ENCODE assay signal across 8 cellular contexts in the genomic region with DNA sequence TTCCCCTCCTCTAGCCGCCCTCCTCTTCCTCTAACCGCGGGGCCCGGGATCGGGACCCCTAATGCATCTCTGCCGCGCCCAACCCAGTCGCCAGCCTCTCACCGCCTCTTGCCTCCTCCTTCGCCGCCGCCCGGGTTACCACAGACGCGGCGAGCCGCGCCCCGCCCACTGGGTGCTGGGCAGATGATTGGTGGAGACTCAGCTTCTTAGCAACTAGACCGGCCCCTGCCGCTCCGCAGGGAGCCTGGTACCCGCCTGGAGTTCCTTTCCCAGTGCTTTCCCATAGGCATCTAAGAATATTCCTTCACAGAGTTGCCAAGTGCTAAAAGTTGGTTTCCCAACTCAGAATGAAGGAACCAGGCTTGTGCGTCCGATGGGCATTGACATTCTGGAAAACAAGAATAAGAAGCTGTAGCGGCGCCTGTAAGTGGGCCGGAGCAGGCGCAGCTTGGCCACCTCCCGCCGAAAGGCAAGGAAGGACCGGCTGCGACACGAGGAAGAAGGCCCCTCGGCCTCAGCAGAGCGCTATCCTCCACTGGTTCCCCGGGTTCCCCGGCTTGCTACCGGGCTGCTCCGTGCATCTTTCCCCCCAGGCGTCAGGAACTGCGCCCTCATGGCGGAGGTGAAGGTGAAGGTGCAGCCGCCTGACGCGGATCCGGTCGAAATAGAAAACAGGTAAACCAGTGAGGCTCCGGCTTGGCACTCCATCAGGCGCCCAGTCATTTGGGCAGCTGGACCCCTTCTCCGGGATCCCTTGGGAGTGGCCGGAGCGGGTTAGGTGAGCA. TPM values are rescaled to one million over a fixed set of nuclear protein-coding genes. Genes with fewer than 3 reads are reported as not detected.
DNase-seq lines count a peak whose midpoint lies in the region; ATAC-seq, FAIRE-seq and TF ChIP-seq lines count a peak whose summit lies in the region.

Gene DZANK1, minus strand, starts transcription at position 137 of the 785 bp plus-strand sequence. CDS start 1,672 bp downstream, outside the sequence.
A gene with protein sequence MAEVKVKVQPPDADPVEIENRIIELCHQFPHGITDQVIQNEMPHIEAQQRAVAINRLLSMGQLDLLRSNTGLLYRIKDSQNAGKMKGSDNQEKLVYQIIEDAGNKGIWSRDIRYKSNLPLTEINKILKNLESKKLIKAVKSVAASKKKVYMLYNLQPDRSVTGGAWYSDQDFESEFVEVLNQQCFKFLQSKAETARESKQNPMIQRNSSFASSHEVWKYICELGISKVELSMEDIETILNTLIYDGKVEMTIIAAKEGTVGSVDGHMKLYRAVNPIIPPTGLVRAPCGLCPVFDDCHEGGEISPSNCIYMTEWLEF (plus strand): TSS at position 497 of the 785 bp plus-strand sequence. CDS start 117 bp downstream, at position 614.

- peaks cover 29% of the 10 kb centered on the region for H3K4me1 Mint-ChIP-seq in mesothelial cell of epicardium

- no peak for TF ChIP-seq CTCF in OCI-LY1 (IDR thresholded peaks at IDR 0.05; ENCODE audit: low read length)
- TF ChIP-seq CTCF in endothelial cell of umbilical vein (IDR thresholded peaks at IDR 0.05; ENCODE audit: extremely low read depth in 1 of 2, insufficient read depth in 1 of 2, low read depth in 1 of 2, low read length in 2 of 2), result no peak
- no peak for TF ChIP-seq CTCF in mesothelial cell of epicardium (IDR thresholded peaks at IDR 0.05; ENCODE audit: unreplicated experiment)

- POLR2A ChIA-PET in endothelial cell of umbilical vein (lab: Charles Lee), result interaction anchor here (0.6 to 1.2 kb wide), 2 partner anchors 33 to 40 kb away, joined by 5 to 8 read pairs; partner anchors contain the start of gene SEC23B

- H3K4me1 ChIP-seq in OCI-LY1 (ENCODE audit: insufficient read depth, low read length, severe bottlenecking) (peaks cover 19% of the 10 kb centered on the region), endothelial cell of umbilical vein (ENCODE audit: control insufficient read depth, extremely low read depth, insufficient read depth, low read length) (peaks cover 13% of the 10 kb centered on the region)

- no peaks in the 10 kb centered on the region for H3K9me1 ChIP-seq in endothelial cell of umbilical vein (replicated peaks; ENCODE audit: control insufficient read depth, extremely low read depth, insufficient read depth, low read length)

- H3K4me3 ChIP-seq in OCI-LY1 (ENCODE audit: low read depth, low read length, poor library complexity, severe bottlenecking) (peak within 1 kb of the TSS; percentile 90), endothelial cell of umbilical vein (replicated peaks in 1 of 3; ENCODE audit: insufficient read depth in 1 of 3, low read depth in 1 of 3, low read length in 3 of 3) (peak within 1 kb of the TSS; percentile 72 to 99 (median 99))

- no peaks in the 10 kb centered on the region for H3K9me2 ChIP-seq in OCI-LY1 (ENCODE audit: low read depth, low read length)

- H3K4me2 ChIP-seq in OCI-LY1 (ENCODE audit: low read length) (peak within 1 kb of the TSS; percentile 99), endothelial cell of umbilical vein (ENCODE audit: insufficient read depth, low read length) (peak within 1 kb of the TSS; percentile 94)

- BruUV-seq in endothelial cell of umbilical vein (replicated peaks; lab: Mats Ljungman, UMichigan), result no TSS peak

- H4K20me1 ChIP-seq in OCI-LY1 (ENCODE audit: insufficient read depth, low read length), result no peaks in the 10 kb centered on the region
- H4K20me1 ChIP-seq in endothelial cell of umbilical vein (replicated peaks; ENCODE audit: control insufficient read depth, extremely low read depth, insufficient read depth, low read length), result no peaks in the 10 kb centered on the region

- H2AFZ ChIP-seq in OCI-LY1 (ENCODE audit: low read length) (peak within 1 kb of the TSS; percentile 37; the same call in 1 of the 2 replicates), endothelial cell of umbilical vein (ENCODE audit: low read depth, low read length) (peak within 1 kb of the TSS; percentile 96)

- peak; percentile 34 for TF ChIP-seq POLR2A in endothelial cell of umbilical vein (IDR thresholded peaks at IDR 0.05; ENCODE audit: low read depth, low read length)

- H3K27ac ChIP-seq in OCI-LY1 (ENCODE audit: low read depth, low read length, poor library complexity, severe bottlenecking), result no peak within 1 kb of the TSS
- peak within 1 kb of the TSS; percentile 93 for H3K27ac ChIP-seq in endothelial cell of umbilical vein (ENCODE audit: insufficient read depth, low read depth, low read length)

- H3K36me3 ChIP-seq in OCI-LY1 (ENCODE audit: insufficient read depth, low read length) (peaks cover 7% of the 10 kb centered on the region; the same call in 1 of the 2 replicates), endothelial cell of umbilical vein (ENCODE audit: control insufficient read depth in 2 of 2, extremely low read depth in 1 of 2, insufficient read depth in 2 of 2, low read length in 2 of 2) (peaks cover 0 to 3% of the 10 kb centered on the region in 2 experiments)

- peak within 1 kb of the TSS; percentile 99 for H3K4me3 Mint-ChIP-seq in mesothelial cell of epicardium

- H3K9me3 ChIP-seq in OCI-LY1 (ENCODE audit: low read length), result no peaks in the 10 kb centered on the region
- H3K9me3 ChIP-seq in endothelial cell of umbilical vein (replicated peaks; ENCODE audit: control insufficient read depth, insufficient read depth, low read length), result no peaks in the 10 kb centered on the region

- peak within 1 kb of the TSS; percentile 100 for H3K27ac Mint-ChIP-seq in mesothelial cell of epicardium

- DNase-seq in DMS 273 (lab: John Stamatoyannopoulos, UW; ENCODE audit: unreplicated experiment) (peak; percentile 99), HuH-7 (ENCODE audit: low spot score) (peak; percentile 99), activated T-cell treated with anti-CD3 and anti-CD28 coated beads for 1 hour (ENCODE audit: low read depth) (peak; percentile 89), endothelial cell of umbilical vein (ENCODE audit: low read depth, low spot score) (peak; percentile 96), mesothelial cell of epicardium (ENCODE audit: low spot score in 2 of 2, unreplicated experiment in 2 of 2) (peak; percentile 90 to 95)
- DNase-seq in stimulated activated CD8-positive, alpha-beta memory T cell treated with anti-CD3 and anti-CD28 coated beads, Interleukin-15, amount 100 ng/mL, for 4 hours (ENCODE audit: low read depth in 2 of 2), result peak; percentile 81 to 87

- H3K27me3 ChIP-seq in OCI-LY1 (ENCODE audit: insufficient read depth, low read length), result no peaks in the 10 kb centered on the region
- no peaks in the 10 kb centered on the region for H3K27me3 ChIP-seq in endothelial cell of umbilical vein (ENCODE audit: control insufficient read depth in 2 of 2, insufficient read depth in 2 of 2, low read length in 2 of 2)

- H3K79me2 ChIP-seq in OCI-LY1 (ENCODE audit: insufficient read depth, low read length) (peaks cover 13% of the 10 kb centered on the region), endothelial cell of umbilical vein (ENCODE audit: control insufficient read depth, insufficient read depth, low read length) (peaks cover 32% of the 10 kb centered on the region)

- H3F3A ChIP-seq in OCI-LY1 (ENCODE audit: insufficient read depth, low read length), result no peaks in the 10 kb centered on the region

- intact Hi-C loops in endothelial cell of umbilical vein (cut with micrococcal nuclease), result loop anchor here (1.0 to 5.0 kb wide), 6 partner anchors 30 to 330 kb away; partner anchors contain the start of genes KAT14, PET117, RBBP9 and SEC23B

- ATAC-seq in GM21526 (IDR thresholded peaks at IDR 0.05; ENCODE audit: low FRiP score, unreplicated experiment), result peak; percentile 98

- dilution Hi-C loops in endothelial cell of umbilical vein (cut with MboI; ENCODE audit: extremely low pct_ligation_motif_present, low sequenced_read_pairs), result no loop called here

- H3K9ac ChIP-seq in OCI-LY1 (ENCODE audit: low read length) (peak within 1 kb of the TSS; percentile 86), endothelial cell of umbilical vein (replicated peaks; ENCODE audit: extremely low read depth, insufficient read depth, low read length) (peak within 1 kb of the TSS; percentile 93)

- no peaks in the 10 kb centered on the region for H3K27me3 Mint-ChIP-seq in mesothelial cell of epicardium (ENCODE audit: low read depth)

- FAIRE-seq in endothelial cell of umbilical vein (lab: Jason Lieb, UNC), result peak; percentile 94

- H3K36me3 Mint-ChIP-seq in mesothelial cell of epicardium, result no peaks in the 10 kb centered on the region

- CTCF ChIA-PET in endothelial cell of umbilical vein (lab: Charles Lee), result interaction anchor here (0.7 to 1.6 kb wide), 7 partner anchors 9 to 179 kb away, joined by 3 to 6 read pairs (median 3); partner anchors contain the start of genes RBBP9 and SEC23B

- H3K9me3 Mint-ChIP-seq in mesothelial cell of epicardium, result no peaks in the 10 kb centered on the region

TF ChIP-seq in endothelial cell of umbilical vein, 7 proteins besides CTCF, POLR2A, EP300 and RAD21 (continues in another document):
- TF ChIP-seq MAX (IDR thresholded peaks at IDR 0.05; ENCODE audit: insufficient read depth, insufficient read length) (peak; percentile 86), POLR2AphosphoS5 (IDR thresholded peaks at IDR 0.05; ENCODE audit: insufficient read depth, low read depth, low read length) (peak; percentile 46), MYC (IDR thresholded peaks at IDR 0.05; ENCODE audit: low read depth, low read length) (peak; percentile 99)

RNA-seq across cellular contexts. Expression of gene DZANK1, which starts in this region (rescaled TPM):
- 1.8 and 3.0 TPM in 2 replicates for total RNA-seq in endothelial cell of umbilical vein
- polyA plus RNA-seq in endothelial cell of umbilical vein, result 0.97 and 1.1 TPM in 2 replicates
- polyA plus RNA-seq in endothelial cell of umbilical vein (2011; cell fraction: cytosol; rRNA removed), result 1.1 and 1.2 TPM in 2 replicates
- polyA plus RNA-seq in endothelial cell of umbilical vein (2011; cell fraction: nucleus; rRNA removed), result 4.1 and 4.4 TPM in 2 replicates
- 0.90 and 1.1 TPM in 2 replicates for polyA plus RNA-seq in endothelial cell of umbilical vein (2012)
- polyA minus RNA-seq in endothelial cell of umbilical vein, result 0.80 and 1.2 TPM in 2 replicates
- 0.72 TPM for polyA minus RNA-seq in endothelial cell of umbilical vein (2011; cell fraction: cytosol; rRNA and poly(A)+ RNA removed)
- 1.5 and 1.7 TPM in 2 replicates for polyA minus RNA-seq in endothelial cell of umbilical vein (2011; cell fraction: nucleus; rRNA and poly(A)+ RNA removed)
- 5.3 to 8.2 TPM (median 7.2 TPM) in 3 replicates for total RNA-seq in mesothelial cell of epicardium

RNA-seq across cellular contexts. Expression of the second gene that starts in this region (rescaled TPM):
- 9.8 and 10.2 TPM in 2 replicates for total RNA-seq in endothelial cell of umbilical vein
- polyA plus RNA-seq in endothelial cell of umbilical vein, result 2.7 and 4.5 TPM in 2 replicates
- 5.3 and 5.6 TPM in 2 replicates for polyA plus RNA-seq in endothelial cell of umbilical vein (2011; cell fraction: cytosol; rRNA removed)
- polyA plus RNA-seq in endothelial cell of umbilical vein (2011; cell fraction: nucleus; rRNA removed), result 8.9 and 14.2 TPM in 2 replicates
- 8.4 and 11.0 TPM in 2 replicates for polyA plus RNA-seq in endothelial cell of umbilical vein (2012)
- 3.9 and 4.4 TPM in 2 replicates for polyA minus RNA-seq in endothelial cell of umbilical vein
- 11.7 TPM for polyA minus RNA-seq in endothelial cell of umbilical vein (2011; cell fraction: cytosol; rRNA and poly(A)+ RNA removed)
- polyA minus RNA-seq in endothelial cell of umbilical vein (2011; cell fraction: nucleus; rRNA and poly(A)+ RNA removed), result 12.1 and 13.3 TPM in 2 replicates
- 12.2 to 13.5 TPM (median 13.0 TPM) in 3 replicates for total RNA-seq in mesothelial cell of epicardium
